In the genomic region with DNA sequence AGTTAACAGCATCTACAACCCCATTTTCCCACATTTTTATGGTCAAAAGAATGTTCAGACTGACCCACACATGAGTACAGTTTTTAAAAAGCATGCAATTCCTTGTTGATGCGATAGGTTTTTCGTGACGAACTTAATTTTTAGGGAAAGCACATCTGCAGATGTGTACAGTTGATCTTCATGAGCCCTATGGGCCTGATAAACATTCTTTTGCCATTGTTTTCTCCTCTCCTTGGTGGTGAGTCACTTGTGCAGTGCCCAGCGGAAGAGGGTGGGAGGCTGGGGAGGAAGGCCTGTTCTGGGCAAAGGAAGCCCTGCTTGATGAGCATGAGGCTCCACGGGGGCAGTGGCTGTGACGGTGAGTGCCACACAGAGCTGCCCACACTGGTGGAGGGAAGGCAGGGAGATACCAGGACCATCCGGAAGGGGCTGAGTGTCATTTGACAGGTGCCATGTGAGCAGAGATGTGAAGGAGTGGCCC, we compare ENCODE assay signal across 8 cellular contexts. TPM values are rescaled to one million over a fixed set of nuclear protein-coding genes. Genes with fewer than 3 reads are reported as not detected.
DNase-seq lines count a peak whose midpoint lies in the region; ATAC-seq lines count a peak whose summit lies in the region.

No MANE protein-coding gene starts in this region.

- H3K79me1 ChIP-seq in trophoblast cell (ENCODE audit: low read length) = peaks cover 9% of the 10 kb centered on the region

- no peak overlapping the region for H2BK12ac ChIP-seq in trophoblast cell (ENCODE audit: low read length)

- H2BK5ac ChIP-seq in trophoblast cell (ENCODE audit: low read depth, low read length, poor library complexity) = no peak overlapping the region

- no peak overlapping the region for H4K91ac ChIP-seq in trophoblast cell (ENCODE audit: low read depth, low read length)

- 4 to 11% methylated on average over 7 of the region's 7 CpGs for WGBS in GM23248 (ENCODE audit: low coverage in 1 of 2, low lambda C conversion rate in 2 of 2, missing lambda C conversion rate in 2 of 2), 2 experiments
- no CpG with 5 or more reads among the region's 7 CpGs for WGBS in trophoblast cell (ENCODE audit: extremely low coverage, insufficient coverage, insufficient read length)

- no peak overlapping the region for H3K23ac ChIP-seq in trophoblast cell (ENCODE audit: low read length)

- H4K20me1 ChIP-seq in GM23248 (ENCODE audit: insufficient read depth) = peaks cover 61% of the 10 kb centered on the region

- no peak overlapping the region for H3K14ac ChIP-seq in trophoblast cell (ENCODE audit: low read length)

- ATAC-seq in HG02870 (IDR thresholded peaks at IDR 0.05; ENCODE audit: unreplicated experiment) = no peak

- in situ Hi-C loops in GM23248 (cut with MboI) = no loop called here

- H3K9ac ChIP-seq in GM23248 (peak overlapping the region; percentile 98), trophoblast cell (ENCODE audit: low read length) (no peak overlapping the region)

- H3K18ac ChIP-seq in trophoblast cell (ENCODE audit: low read length) = no peak overlapping the region

- H3K4me2 ChIP-seq in GM23248 (ENCODE audit: unreplicated experiment) (peak overlapping the region; percentile 98), trophoblast cell (ENCODE audit: low read length) (no peak overlapping the region)

- H4K12ac ChIP-seq in trophoblast cell (ENCODE audit: low read depth, low read length) = no peak overlapping the region

- no peaks in the 10 kb centered on the region for H3K9me3 ChIP-seq in GM23248 (ENCODE audit: low read depth)
- H3K9me3 ChIP-seq in trophoblast cell (ENCODE audit: insufficient read depth, low read depth, low read length) = no peaks in the 10 kb centered on the region

- H2AFZ ChIP-seq in GM23248 (no peak overlapping the region), trophoblast cell (ENCODE audit: insufficient read depth, low read length, poor library complexity) (no peak overlapping the region)

- no peaks in the 10 kb centered on the region for H3K9me2 ChIP-seq in GM23248 (ENCODE audit: insufficient read depth)

- no peak overlapping the region for H2AK5ac ChIP-seq in trophoblast cell (ENCODE audit: low read length)

- H4K8ac ChIP-seq in trophoblast cell (ENCODE audit: low read depth, low read length) = no peak overlapping the region

- H3K27ac ChIP-seq in GM23248 (peak overlapping the region; percentile 93), epithelial cell of prostate (peak overlapping the region; percentile 89), trophoblast cell (ENCODE audit: low read depth, low read length) (no peak overlapping the region)

- H3K27me3 ChIP-seq in GM23248 (replicated peaks; ENCODE audit: insufficient read depth) (no peaks in the 10 kb centered on the region), trophoblast cell (ENCODE audit: insufficient read depth, low read length) (no peaks in the 10 kb centered on the region)

- H3K4me1 ChIP-seq in GM23248 (ENCODE audit: insufficient read depth) (peaks cover 78% of the 10 kb centered on the region), trophoblast cell (ENCODE audit: control insufficient read depth in 1 of 2, insufficient read depth in 2 of 2, low read length in 2 of 2) (peaks cover 39 to 58% of the 10 kb centered on the region in 2 experiments)

- H3K79me2 ChIP-seq in GM23248 (ENCODE audit: insufficient read depth) (peaks cover 100% of the 10 kb centered on the region), trophoblast cell (ENCODE audit: control insufficient read depth, insufficient read depth, low read length, poor library complexity) (peaks cover 80% of the 10 kb centered on the region)

- peak; percentile 92 for DNase-seq in GM23248
- DNase-seq in T1000 (lab: John Stamatoyannopoulos, UW) = peak; percentile 66
- no peak for DNase-seq in epithelial cell of prostate (ENCODE audit: low read depth, low spot score)
- DNase-seq in trophoblast cell = peak; percentile 23 to 53
- DNase-seq in effector CD4-positive, alpha-beta T cell = no peak
- no peak for DNase-seq in stimulated activated CD4-positive, alpha-beta T cell treated with anti-CD3 and anti-CD28 coated beads, Interleukin-12 subunit alpha, Interleukin-12 subunit beta, amount 100 ng/mL, for 4 hours
- DNase-seq in NCI-H2107 (lab: John Stamatoyannopoulos, UW) = no peak

- H3K36me3 ChIP-seq in GM23248 (ENCODE audit: low read depth) (peaks cover 5% of the 10 kb centered on the region; the same call in 1 of the 2 replicates), trophoblast cell (ENCODE audit: control insufficient read depth in 1 of 2, insufficient read depth in 2 of 2, low read length in 2 of 2) (peaks cover 25 to 38% of the 10 kb centered on the region in 2 experiments)

- peak overlapping the region; percentile 92 for H3K4me3 ChIP-seq in GM23248
- no peak overlapping the region for H3K4me3 ChIP-seq in trophoblast cell (ENCODE audit: low read depth, low read length)

- no peak overlapping the region for H2BK120ac ChIP-seq in trophoblast cell (ENCODE audit: insufficient read depth, low read length, poor library complexity)

- H3F3A ChIP-seq in GM23248 (ENCODE audit: insufficient read depth) = peaks cover 78% of the 10 kb centered on the region

- peak overlapping the region; percentile 50 for H3K4ac ChIP-seq in trophoblast cell (ENCODE audit: low read depth, low read length)

RNA-seq across cellular contexts. Expression of a gene that starts 5.3 kb away (rescaled TPM):
- total RNA-seq in GM23248 (2014; rRNA removed; shearing (Covaris generic)) = 259 and 292 TPM in 2 replicates
- polyA plus RNA-seq in GM23248 (2016; fragmentation: Nextera tagmentation; extraction: Ambion mirVana) = 656 and 698 TPM in 2 replicates
- polyA plus RNA-seq in trophoblast cell (2013) = 489 and 490 TPM in 2 replicates

RNA-seq across cellular contexts. Expression of a gene that starts 15.3 kb away (rescaled TPM):
- total RNA-seq in GM23248 (2014; rRNA removed; shearing (Covaris generic)) = 11.6 and 15.6 TPM in 2 replicates
- polyA plus RNA-seq in GM23248 (2016; fragmentation: Nextera tagmentation; extraction: Ambion mirVana) = 19.9 and 23.4 TPM in 2 replicates
- polyA plus RNA-seq in trophoblast cell (2013) = 17.6 and 18.1 TPM in 2 replicates

RNA-seq across cellular contexts. Expression of a gene that starts 21.3 kb away (rescaled TPM):
- total RNA-seq in GM23248 (2014; rRNA removed; shearing (Covaris generic)) = 57.5 and 84.4 TPM in 2 replicates
- 94.4 and 95.1 TPM in 2 replicates for polyA plus RNA-seq in GM23248 (2016; fragmentation: Nextera tagmentation; extraction: Ambion mirVana)
- 87.0 and 91.4 TPM in 2 replicates for polyA plus RNA-seq in trophoblast cell (2013)

RNA-seq across cellular contexts. Expression of a gene that starts 52.3 kb away (rescaled TPM):
- 324 and 340 TPM in 2 replicates for total RNA-seq in GM23248 (2014; rRNA removed; shearing (Covaris generic))
- 554 and 574 TPM in 2 replicates for polyA plus RNA-seq in GM23248 (2016; fragmentation: Nextera tagmentation; extraction: Ambion mirVana)
- 235 and 242 TPM in 2 replicates for polyA plus RNA-seq in trophoblast cell (2013)

Comparison
In these comparisons a context has a peak if more than half of its experiments do, and no peak if none do; other contexts are left out.
1. DNase-seq: peak in GM23248 (single experiment), T1000 (single experiment) and trophoblast cell (2 of 2); none in epithelial cell of prostate (single experiment), effector CD4-positive, alpha-beta T cell (single experiment), stimulated activated CD4-positive, alpha-beta T cell treated with anti-CD3 and anti-CD28 coated beads, Interleukin-12 subunit alpha, Interleukin-12 subunit beta, amount 100 ng/mL, for 4 hours (single experiment) and NCI-H2107 (single experiment).